ENCODE assay signal across 9 cellular contexts in genomic region chr5:78887384-78888118, GRCh38.
DNase-seq lines count a peak whose midpoint lies in the region; ATAC-seq, FAIRE-seq and TF ChIP-seq lines count a peak whose summit lies in the region.
"Had no signal": no experiment of that assay in that cellular context is flagged by ENCODE, and none has a peak within 500 bp of the region (broad histone marks: within the 10 kb centered on the region; RNA-seq: fewer than 3 reads in every experiment).

No MANE protein-coding gene starts in this region.

- H3K9me3 ChIP-seq in GM12878 (replicated peaks; ENCODE audit: control insufficient read depth, insufficient read depth, low read length) = no peaks in the 10 kb centered on the region; the same call in 2 of the 3 replicates
- H3K9me3 ChIP-seq: neutrophil had no signal

- H3K79me2 ChIP-seq in GM12878 (ENCODE audit: control insufficient read depth, insufficient read depth, low read length) = no peaks in the 10 kb centered on the region

- BruUV-seq in GM12878 (replicated peaks; lab: Mats Ljungman, UMichigan) = no TSS peak

- CTCF ChIA-PET in GM12878 (lab: Yijun Ruan, JAX) = interaction anchor here (0.8 to 6.6 kb wide), 12 partner anchors 12 to 566 kb away, joined by 3 to 55 read pairs (median 4); no protein-coding TSS in a partner anchor

- no peak overlapping the region for H2AFZ ChIP-seq in GM12878 (ENCODE audit: control insufficient read depth, low read depth, low read length)

- peak; percentile 78 for DNase-seq in GM12878 (ENCODE audit: low read depth, low spot score)
- DNase-seq in cerebellar nuclear complex (lab: John Stamatoyannopoulos, UW) = no peak
- DNase-seq in activated naive CD4-positive, alpha-beta T cell treated with Interleukin-2 at 50 U/mL for 16 hours = no peak
- no peak for DNase-seq in caudate nucleus (lab: John Stamatoyannopoulos, UW)
- DNase-seq in NCI-H510A (lab: John Stamatoyannopoulos, UW) = no peak

- ATAC-seq in GM18502 (IDR thresholded peaks at IDR 0.05; ENCODE audit: poor library complexity, unreplicated experiment) (peak; percentile 96), GM21515 (IDR thresholded peaks at IDR 0.05; ENCODE audit: unreplicated experiment) (peak; percentile 96), HG03442 (IDR thresholded peaks at IDR 0.05; ENCODE audit: unreplicated experiment) (peak; percentile 98), GM12878 (peak; percentile 99)

- RAD21 ChIA-PET in GM12878 (lab: Charles Lee; ENCODE audit: unreplicated experiment) = interaction anchor here (0.6 to 2.3 kb wide), 6 partner anchors 12 to 350 kb away, joined by 3 to 5 read pairs (median 3); no protein-coding TSS in a partner anchor

- intact Hi-C loops in GM12878 (cut with micrococcal nuclease; ENCODE audit: unreplicated experiment) = loop anchor here (1.0 to 10.0 kb wide), 6 partner anchors 53 to 415 kb away; partner anchors contain the start of gene LHFPL2

- H3K4me2 ChIP-seq in GM12878 (ENCODE audit: control insufficient read depth, insufficient read depth) = peak overlapping the region; percentile 45

- FAIRE-seq in GM12878 (lab: Jason Lieb, UNC) = peak; percentile 92

- POLR2A ChIA-PET in GM12878 (lab: Charles Lee) = no interaction called here

- peak overlapping the region; percentile 22; the same call in 1 of the 2 replicates for H3K27ac ChIP-seq in GM12878 (ENCODE audit: control insufficient read depth, insufficient read depth)
- no peak overlapping the region for H3K27ac ChIP-seq in caudate nucleus (ENCODE audit: low read depth, low read length)
- H3K27ac ChIP-seq: neutrophil had no signal

- no peak for TF ChIP-seq POLR2A in GM12878 (IDR thresholded peaks at IDR 0.05; ENCODE audit: low read depth, low read length)

- no peaks in the 10 kb centered on the region for H4K20me1 ChIP-seq in GM12878 (ENCODE audit: control insufficient read depth, insufficient read depth)

- WGBS in GM12878 (ENCODE audit: insufficient coverage, insufficient replicate concordance, low lambda C conversion rate, missing lambda C conversion rate) = 4% methylated on average over 6 of the region's 6 CpGs

- no peaks in the 10 kb centered on the region; a peak in 1 of 4 replicates for H3K27me3 ChIP-seq in GM12878 (replicated peaks in 1 of 2; ENCODE audit: control insufficient read depth in 2 of 2, insufficient read depth in 2 of 2, low read length in 1 of 2)
- H3K27me3 ChIP-seq: neutrophil had no signal

- peaks cover 21% of the 10 kb centered on the region for H3K4me1 ChIP-seq in GM12878 (ENCODE audit: control insufficient read depth, insufficient read depth, low read length)

- in situ Hi-C loops in GM12878 (cut with MboI) = loop anchor here (5.0 kb wide), 1 partner anchor 130 kb away; no protein-coding TSS in a partner anchor

- no peak overlapping the region for H3K9ac ChIP-seq in GM12878 (ENCODE audit: control insufficient read depth, insufficient read depth, low read length)

- peak; percentile 75 to 97 for TF ChIP-seq EP300 in GM12878 (IDR thresholded peaks at IDR 0.05; ENCODE audit: borderline replicate concordance in 1 of 2, control insufficient read depth in 1 of 2, low read depth in 2 of 2, low read length in 2 of 2)

- H3K4me3 ChIP-seq in GM12878 = no peak overlapping the region

- peak; percentile 72 for TF ChIP-seq RAD21 in GM12878 (IDR thresholded peaks at IDR 0.05; ENCODE audit: insufficient read depth, low read depth, low read length)

- SMC1A ChIA-PET in GM12878 (lab: Charles Lee; ENCODE audit: uncharacterized antibody, unreplicated experiment) = interaction anchor here (0.6 to 3.1 kb wide), 16 partner anchors 10 to 670 kb away, joined by 3 to 17 read pairs (median 3); no protein-coding TSS in a partner anchor

- peak; percentile 11 to 29 (median 23); a peak in 3 of 6 replicates for TF ChIP-seq CTCF in GM12878 (IDR thresholded peaks at IDR 0.05 in 2 of 3, conservative IDR thresholded peaks at IDR 0.05 in 1 of 3; ENCODE audit: control insufficient read depth in 2 of 3, extremely low read depth in 1 of 3, insufficient read depth in 1 of 3, low read depth in 3 of 3, low read length in 3 of 3)

- no peaks in the 10 kb centered on the region for H3K36me3 ChIP-seq in GM12878 (ENCODE audit: control insufficient read depth in 2 of 2, insufficient read depth in 2 of 2, low read length in 1 of 2)

TF ChIP-seq in GM12878, 131 proteins besides CTCF, POLR2A, EP300 and RAD21 (continues in another document):
- TF ChIP-seq MYC (IDR thresholded peaks at IDR 0.05; ENCODE audit: insufficient read depth, insufficient read length, insufficient replicate concordance, low read length, severe bottlenecking) (no peak), ZBTB4 (CRISPR knock-in tag; IDR thresholded peaks at IDR 0.05) (no peak), NBN (IDR thresholded peaks at IDR 0.05) (no peak), TARDBP (IDR thresholded peaks at IDR 0.05; ENCODE audit: borderline replicate concordance) (no peak), HDAC2 (IDR thresholded peaks at IDR 0.05) (no peak), ZBED1 (IDR thresholded peaks at IDR 0.05; ENCODE audit: borderline replicate concordance) (peak; percentile 87; the same call in 1 of the 2 replicates), GABPA (IDR thresholded peaks at IDR 0.05; ENCODE audit: low read depth) (peak; percentile 39; the same call in 1 of the 2 replicates), MEF2B (IDR thresholded peaks at IDR 0.05; ENCODE audit: partially characterized antibody, poor library complexity, severe bottlenecking) (peak; percentile 64), ZNF687 (IDR thresholded peaks at IDR 0.05) (no peak)
